2 cellular contexts compared by ENCODE assay signal in the genomic region with DNA sequence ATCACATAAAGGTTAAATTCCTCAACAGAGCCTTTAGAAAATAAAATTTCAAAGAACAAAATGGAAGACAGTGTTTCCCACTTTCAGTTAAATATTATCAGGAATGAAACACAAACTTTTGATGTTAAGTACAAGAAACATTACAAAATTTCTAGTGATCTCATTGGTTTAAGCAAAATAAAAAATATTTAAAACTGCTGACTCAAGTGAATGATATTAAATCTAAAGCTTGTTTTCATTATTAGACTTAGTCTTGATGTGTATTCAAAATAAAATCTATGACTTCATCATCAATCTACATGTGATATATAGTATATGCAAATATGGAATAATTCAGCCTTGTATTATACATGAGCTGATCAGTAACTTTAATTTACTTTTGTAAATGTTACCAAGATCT.
TF ChIP-seq lines count a peak whose summit lies in the region.

No MANE protein-coding gene starts in this region.

TF ChIP-seq in HepG2, 621 proteins besides CTCF, POLR2A, EP300 and RAD21 (continued from another document):
- TF ChIP-seq CHD4 (IDR thresholded peaks at IDR 0.05; ENCODE audit: borderline replicate concordance, low read length) (no peak), LCORL (IDR thresholded peaks at IDR 0.05) (no peak), LCORL (CRISPR knock-in tag; IDR thresholded peaks at IDR 0.05) (no peak), DNMT1 (CRISPR knock-in tag; IDR thresholded peaks at IDR 0.05) (no peak), ZNF709 (CRISPR knock-in tag; IDR thresholded peaks at IDR 0.05) (no peak), NCOA2 (CRISPR knock-in tag; IDR thresholded peaks at IDR 0.05) (no peak), MAFK (conservative IDR thresholded peaks at IDR 0.05 in 1 of 2, IDR thresholded peaks at IDR 0.05 in 1 of 2; ENCODE audit: low read length in 2 of 2) (peak; percentile 41 to 81; a peak in 2 of 4 replicates), FOXO1 (CRISPR knock-in tag; IDR thresholded peaks at IDR 0.05) (no peak), ZNF264 (CRISPR knock-in tag; IDR thresholded peaks at IDR 0.05) (no peak)

TF ChIP-seq in K562, 482 proteins besides CTCF, POLR2A, EP300 and RAD21 (continued from another document):
- no peak for TF ChIP-seq THRAP3 (IDR thresholded peaks at IDR 0.05; ENCODE audit: borderline replicate concordance)
- TF ChIP-seq, protein P1, sequence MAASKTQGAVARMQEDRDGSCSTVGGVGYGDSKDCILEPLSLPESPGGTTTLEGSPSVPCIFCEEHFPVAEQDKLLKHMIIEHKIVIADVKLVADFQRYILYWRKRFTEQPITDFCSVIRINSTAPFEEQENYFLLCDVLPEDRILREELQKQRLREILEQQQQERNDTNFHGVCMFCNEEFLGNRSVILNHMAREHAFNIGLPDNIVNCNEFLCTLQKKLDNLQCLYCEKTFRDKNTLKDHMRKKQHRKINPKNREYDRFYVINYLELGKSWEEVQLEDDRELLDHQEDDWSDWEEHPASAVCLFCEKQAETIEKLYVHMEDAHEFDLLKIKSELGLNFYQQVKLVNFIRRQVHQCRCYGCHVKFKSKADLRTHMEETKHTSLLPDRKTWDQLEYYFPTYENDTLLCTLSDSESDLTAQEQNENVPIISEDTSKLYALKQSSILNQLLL (CRISPR knock-in tag; IDR thresholded peaks at IDR 0.05; ENCODE audit: borderline replicate concordance) = no peak
- TF ChIP-seq ZNF311 (CRISPR knock-in tag; IDR thresholded peaks at IDR 0.05) = no peak
- TF ChIP-seq ZNF324 (CRISPR knock-in tag; IDR thresholded peaks at IDR 0.05) = no peak
- no peak for TF ChIP-seq HDAC6 (IDR thresholded peaks at IDR 0.05; ENCODE audit: low read depth, low read length)
- TF ChIP-seq NR4A1 (CRISPR knock-in tag; IDR thresholded peaks at IDR 0.05) = no peak
- TF ChIP-seq NR4A1 (tag; IDR thresholded peaks at IDR 0.05) = no peak
- no peak for TF ChIP-seq FOXA3 (CRISPR knock-in tag; conservative IDR thresholded peaks at IDR 0.05 in 1 of 2, IDR thresholded peaks at IDR 0.05 in 1 of 2)
- peak; percentile 31; the same call in 1 of the 2 replicates for TF ChIP-seq C11orf30 (IDR thresholded peaks at IDR 0.05; ENCODE audit: low read depth)
- TF ChIP-seq, protein P2, sequence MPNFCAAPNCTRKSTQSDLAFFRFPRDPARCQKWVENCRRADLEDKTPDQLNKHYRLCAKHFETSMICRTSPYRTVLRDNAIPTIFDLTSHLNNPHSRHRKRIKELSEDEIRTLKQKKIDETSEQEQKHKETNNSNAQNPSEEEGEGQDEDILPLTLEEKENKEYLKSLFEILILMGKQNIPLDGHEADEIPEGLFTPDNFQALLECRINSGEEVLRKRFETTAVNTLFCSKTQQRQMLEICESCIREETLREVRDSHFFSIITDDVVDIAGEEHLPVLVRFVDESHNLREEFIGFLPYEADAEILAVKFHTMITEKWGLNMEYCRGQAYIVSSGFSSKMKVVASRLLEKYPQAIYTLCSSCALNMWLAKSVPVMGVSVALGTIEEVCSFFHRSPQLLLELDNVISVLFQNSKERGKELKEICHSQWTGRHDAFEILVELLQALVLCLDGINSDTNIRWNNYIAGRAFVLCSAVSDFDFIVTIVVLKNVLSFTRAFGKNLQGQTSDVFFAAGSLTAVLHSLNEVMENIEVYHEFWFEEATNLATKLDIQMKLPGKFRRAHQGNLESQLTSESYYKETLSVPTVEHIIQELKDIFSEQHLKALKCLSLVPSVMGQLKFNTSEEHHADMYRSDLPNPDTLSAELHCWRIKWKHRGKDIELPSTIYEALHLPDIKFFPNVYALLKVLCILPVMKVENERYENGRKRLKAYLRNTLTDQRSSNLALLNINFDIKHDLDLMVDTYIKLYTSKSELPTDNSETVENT (CRISPR knock-in tag; IDR thresholded peaks at IDR 0.05) = no peak
- TF ChIP-seq MAFF (IDR thresholded peaks at IDR 0.05; ENCODE audit: low read length) = peak; percentile 20; the same call in 1 of the 2 replicates
- TF ChIP-seq, protein P3, sequence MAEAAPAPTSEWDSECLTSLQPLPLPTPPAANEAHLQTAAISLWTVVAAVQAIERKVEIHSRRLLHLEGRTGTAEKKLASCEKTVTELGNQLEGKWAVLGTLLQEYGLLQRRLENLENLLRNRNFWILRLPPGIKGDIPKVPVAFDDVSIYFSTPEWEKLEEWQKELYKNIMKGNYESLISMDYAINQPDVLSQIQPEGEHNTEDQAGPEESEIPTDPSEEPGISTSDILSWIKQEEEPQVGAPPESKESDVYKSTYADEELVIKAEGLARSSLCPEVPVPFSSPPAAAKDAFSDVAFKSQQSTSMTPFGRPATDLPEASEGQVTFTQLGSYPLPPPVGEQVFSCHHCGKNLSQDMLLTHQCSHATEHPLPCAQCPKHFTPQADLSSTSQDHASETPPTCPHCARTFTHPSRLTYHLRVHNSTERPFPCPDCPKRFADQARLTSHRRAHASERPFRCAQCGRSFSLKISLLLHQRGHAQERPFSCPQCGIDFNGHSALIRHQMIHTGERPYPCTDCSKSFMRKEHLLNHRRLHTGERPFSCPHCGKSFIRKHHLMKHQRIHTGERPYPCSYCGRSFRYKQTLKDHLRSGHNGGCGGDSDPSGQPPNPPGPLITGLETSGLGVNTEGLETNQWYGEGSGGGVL (CRISPR knock-in tag; IDR thresholded peaks at IDR 0.05) = no peak
- no peak for TF ChIP-seq NFE2L1 (tag; IDR thresholded peaks at IDR 0.05; ENCODE audit: borderline replicate concordance, low read depth)
- TF ChIP-seq, protein P4, sequence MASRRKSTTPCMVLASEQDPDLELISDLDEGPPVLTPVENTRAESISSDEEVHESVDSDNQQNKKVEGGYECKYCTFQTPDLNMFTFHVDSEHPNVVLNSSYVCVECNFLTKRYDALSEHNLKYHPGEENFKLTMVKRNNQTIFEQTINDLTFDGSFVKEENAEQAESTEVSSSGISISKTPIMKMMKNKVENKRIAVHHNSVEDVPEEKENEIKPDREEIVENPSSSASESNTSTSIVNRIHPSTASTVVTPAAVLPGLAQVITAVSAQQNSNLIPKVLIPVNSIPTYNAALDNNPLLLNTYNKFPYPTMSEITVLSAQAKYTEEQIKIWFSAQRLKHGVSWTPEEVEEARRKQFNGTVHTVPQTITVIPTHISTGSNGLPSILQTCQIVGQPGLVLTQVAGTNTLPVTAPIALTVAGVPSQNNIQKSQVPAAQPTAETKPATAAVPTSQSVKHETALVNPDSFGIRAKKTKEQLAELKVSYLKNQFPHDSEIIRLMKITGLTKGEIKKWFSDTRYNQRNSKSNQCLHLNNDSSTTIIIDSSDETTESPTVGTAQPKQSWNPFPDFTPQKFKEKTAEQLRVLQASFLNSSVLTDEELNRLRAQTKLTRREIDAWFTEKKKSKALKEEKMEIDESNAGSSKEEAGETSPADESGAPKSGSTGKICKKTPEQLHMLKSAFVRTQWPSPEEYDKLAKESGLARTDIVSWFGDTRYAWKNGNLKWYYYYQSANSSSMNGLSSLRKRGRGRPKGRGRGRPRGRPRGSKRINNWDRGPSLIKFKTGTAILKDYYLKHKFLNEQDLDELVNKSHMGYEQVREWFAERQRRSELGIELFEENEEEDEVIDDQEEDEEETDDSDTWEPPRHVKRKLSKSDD (conservative IDR thresholded peaks at IDR 0.05; ENCODE audit: low read length) = no peak
- peak; percentile 65 for TF ChIP-seq ZNF316 (IDR thresholded peaks at IDR 0.05)
- TF ChIP-seq, protein P5, sequence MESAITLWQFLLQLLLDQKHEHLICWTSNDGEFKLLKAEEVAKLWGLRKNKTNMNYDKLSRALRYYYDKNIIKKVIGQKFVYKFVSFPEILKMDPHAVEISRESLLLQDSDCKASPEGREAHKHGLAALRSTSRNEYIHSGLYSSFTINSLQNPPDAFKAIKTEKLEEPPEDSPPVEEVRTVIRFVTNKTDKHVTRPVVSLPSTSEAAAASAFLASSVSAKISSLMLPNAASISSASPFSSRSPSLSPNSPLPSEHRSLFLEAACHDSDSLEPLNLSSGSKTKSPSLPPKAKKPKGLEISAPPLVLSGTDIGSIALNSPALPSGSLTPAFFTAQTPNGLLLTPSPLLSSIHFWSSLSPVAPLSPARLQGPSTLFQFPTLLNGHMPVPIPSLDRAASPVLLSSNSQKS (CRISPR knock-in tag; IDR thresholded peaks at IDR 0.05) = no peak
- TF ChIP-seq YBX1 (IDR thresholded peaks at IDR 0.05) = no peak
- no peak for TF ChIP-seq SRSF9 (IDR thresholded peaks at IDR 0.05; ENCODE audit: borderline replicate concordance, low read depth, low read length)
